In the genomic region with DNA sequence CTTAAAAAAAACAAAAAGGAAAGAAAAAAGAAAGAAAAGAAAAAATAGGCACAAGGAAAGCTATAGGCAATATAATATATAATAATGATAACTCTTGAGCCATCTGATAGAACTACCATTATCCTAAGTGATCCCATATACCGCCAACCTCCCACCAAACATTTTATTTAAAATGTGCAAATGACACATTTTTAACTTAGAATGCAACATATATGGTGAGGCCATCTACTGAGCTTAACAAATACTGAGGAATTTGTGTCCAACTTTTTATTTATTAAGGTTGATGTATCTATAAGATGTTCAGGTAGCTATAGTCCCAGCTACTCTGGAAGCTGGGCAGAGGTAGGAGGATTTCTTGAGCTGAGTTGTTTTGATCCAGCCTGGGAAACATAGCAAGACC, we compare ENCODE assay signal across 1 cellular context.
TF ChIP-seq lines count a peak whose summit lies in the region.

No MANE protein-coding gene starts in this region.

TF ChIP-seq in HepG2, 621 proteins besides CTCF, POLR2A, EP300 and RAD21:
- TF ChIP-seq KDM2A (CRISPR knock-in tag; IDR thresholded peaks at IDR 0.05; ENCODE audit: borderline replicate concordance, low read depth) = no peak
